ENCODE assay signal across 21 cellular contexts in the genomic region with DNA sequence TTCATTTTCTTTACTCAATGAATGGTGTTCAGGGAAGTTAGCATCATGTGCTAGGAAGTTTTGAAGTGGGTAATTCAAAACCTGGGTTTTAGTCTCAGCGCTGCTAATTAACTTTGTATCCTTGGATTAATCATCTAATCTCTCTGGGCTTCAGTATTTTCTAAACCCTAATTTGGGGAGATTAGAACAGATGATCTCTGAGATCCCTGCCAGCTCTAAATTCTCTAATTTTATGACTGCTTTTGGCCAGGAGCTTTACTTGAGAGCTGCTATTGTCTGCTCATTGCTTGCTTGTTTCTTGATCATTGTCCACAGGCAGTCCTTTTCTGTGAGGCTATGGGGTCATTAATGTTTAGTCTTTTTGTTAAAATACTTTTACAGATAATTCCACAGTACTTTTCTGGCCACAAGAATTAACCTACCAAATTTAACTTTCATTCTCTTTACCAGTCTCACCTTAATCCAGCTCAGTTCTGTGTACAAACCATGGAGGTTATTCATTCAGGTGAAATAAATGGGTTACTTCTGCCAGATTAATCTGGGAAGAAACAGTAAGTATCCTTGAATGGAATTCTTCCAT. TPM values are rescaled to one million over a fixed set of nuclear protein-coding genes. Genes with fewer than 3 reads are reported as not detected.
"Had no signal": no experiment of that assay in that cellular context is flagged by ENCODE, and none has a peak within 500 bp of the region (broad histone marks: within the 10 kb centered on the region; RNA-seq: fewer than 3 reads in every experiment).

No MANE protein-coding gene starts in this region.

- H3K27me3 ChIP-seq: brain microvascular endothelial cell, gastrocnemius medialis, heart left ventricle, neutrophil, pancreas, spleen had no signal

- H3K9me3 ChIP-seq: gastrocnemius medialis, neutrophil, pancreas had no signal

- H3K4me3 Mint-ChIP-seq: activated naive CD4-positive, alpha-beta T cell treated with anti-CD3 and anti-CD28 coated beads, Interleukin-2, amount 10 ng/mL, durations not matched to agents 7 days and 5 days; activated naive CD8-positive, alpha-beta T cell treated with anti-CD3 and anti-CD28 coated beads, Interleukin-2, amount 50 U/mL, for 24 hours; activated T-cell treated with anti-CD3 and anti-CD28 coated beads, Interleukin-2, amount 50 U/mL, for 4 hours; immature natural killer cell; memory B cell; naive thymus-derived CD4-positive, alpha-beta T cell had no signal

- H3K4me3 ChIP-seq: gastrocnemius medialis, heart left ventricle, pancreas, spleen had no signal

- H3K4me1 ChIP-seq: gastrocnemius medialis, pancreas, spleen had no signal

- ATAC-seq: activated naive CD8-positive, alpha-beta T cell treated with anti-CD3 and anti-CD28 coated beads, Interleukin-2, amount 50 U/mL, for 24 hours; activated T-cell treated with anti-CD3 and anti-CD28 coated beads, Interleukin-2, amount 50 U/mL, for 4 hours; gastrocnemius medialis; heart left ventricle; left ventricle myocardium superior; naive thymus-derived CD4-positive, alpha-beta T cell; pancreas had no signal

- H3K27ac ChIP-seq: brain microvascular endothelial cell, gastrocnemius medialis, heart left ventricle, neutrophil, pancreas, spleen had no signal

- H3K27me3 Mint-ChIP-seq: activated naive CD4-positive, alpha-beta T cell treated with anti-CD3 and anti-CD28 coated beads, Interleukin-2, amount 10 ng/mL, durations not matched to agents 7 days and 5 days; activated naive CD8-positive, alpha-beta T cell treated with anti-CD3 and anti-CD28 coated beads, Interleukin-2, amount 50 U/mL, for 24 hours; memory B cell; naive thymus-derived CD4-positive, alpha-beta T cell had no signal

- H3K27ac Mint-ChIP-seq: activated naive CD4-positive, alpha-beta T cell treated with anti-CD3 and anti-CD28 coated beads, Interleukin-2, amount 10 ng/mL, durations not matched to agents 7 days and 5 days; activated naive CD8-positive, alpha-beta T cell treated with anti-CD3 and anti-CD28 coated beads, Interleukin-2, amount 50 U/mL, for 24 hours; memory B cell; naive thymus-derived CD4-positive, alpha-beta T cell had no signal

- DNase-seq: activated CD4-positive, alpha-beta T cell treated with anti-CD3 and anti-CD28 coated beads, Interleukin-2, amount 50 U/mL, for 1 hour; activated CD4-positive, CD25-positive, alpha-beta regulatory T cell treated with anti-CD3 and anti-CD28 coated beads, Interleukin-2, amount 50 U/mL, for 72 hours; activated CD8-positive, alpha-beta memory T cell treated with anti-CD3 and anti-CD28 coated beads, Interleukin-2, amount 50 U/mL, for 4 hours; activated naive CD4-positive, alpha-beta T cell treated with anti-CD3 and anti-CD28 coated beads, Interleukin-2, amount 10 ng/mL, durations not matched to agents 7 days and 5 days; activated naive CD8-positive, alpha-beta T cell treated with anti-CD3 and anti-CD28 coated beads, Interleukin-2, amount 50 U/mL, for 24 hours; activated T-cell treated with anti-CD3 and anti-CD28 coated beads, Interleukin-2, amount 50 U/mL, for 4 hours; anterior cingulate cortex; brain microvascular endothelial cell; central memory CD4-positive, alpha-beta T cell; gastrocnemius medialis; heart left ventricle; immature natural killer cell; kidney glomerular epithelial cell; left ventricle myocardium superior; naive thymus-derived CD4-positive, alpha-beta T cell; pancreas; spleen; stimulated activated CD8-positive, alpha-beta memory T cell treated with anti-CD3 and anti-CD28 coated beads, Interleukin-4, amount 100 ng/mL, for 48 hours; stimulated activated naive CD4-positive, alpha-beta T cell had no signal

- H3K4me1 Mint-ChIP-seq: activated naive CD4-positive, alpha-beta T cell treated with anti-CD3 and anti-CD28 coated beads, Interleukin-2, amount 10 ng/mL, durations not matched to agents 7 days and 5 days; immature natural killer cell; memory B cell had no signal

- H3K36me3 ChIP-seq: brain microvascular endothelial cell, gastrocnemius medialis, heart left ventricle, neutrophil, pancreas had no signal

RNA-seq across cellular contexts. Expression of gene VWA3A, which starts 28.4 kb away (rescaled TPM):
- total RNA-seq: gastrocnemius medialis had no signal
- polyA plus RNA-seq: immature natural killer cell; naive thymus-derived CD4-positive, alpha-beta T cell had no signal
